ENCODE assay signal across 15 cellular contexts in the genomic region with DNA sequence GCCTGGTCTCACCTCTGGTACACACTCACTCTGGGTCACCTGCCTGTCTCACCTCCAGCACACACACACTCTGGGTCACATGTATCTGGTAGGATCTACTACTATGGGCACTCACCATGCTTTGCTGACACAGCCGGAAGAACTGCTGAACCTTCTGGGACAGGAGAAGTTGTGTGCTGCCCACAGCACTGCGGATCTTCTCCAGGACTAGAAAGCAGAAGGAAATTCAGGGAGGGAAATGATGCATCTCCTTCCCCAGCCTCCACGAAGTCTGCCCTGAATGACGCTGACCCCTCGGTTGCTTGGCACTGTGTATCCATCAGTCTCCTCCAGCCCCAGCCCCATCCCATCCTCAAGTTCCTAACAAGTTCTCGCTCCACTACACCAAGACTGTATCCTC. TPM values are rescaled to one million over a fixed set of nuclear protein-coding genes. Genes with fewer than 3 reads are reported as not detected.
DNase-seq lines count a peak whose midpoint lies in the region; ATAC-seq, FAIRE-seq and TF ChIP-seq lines count a peak whose summit lies in the region.
"Had no signal": no experiment of that assay in that cellular context is flagged by ENCODE, and none has a peak within 500 bp of the region (broad histone marks: within the 10 kb centered on the region; RNA-seq: fewer than 3 reads in every experiment).

No MANE protein-coding gene starts in this region.

- H3K36me3 Mint-ChIP-seq in MCF 10A (ENCODE audit: insufficient read depth, unreplicated experiment): no peaks in the 10 kb centered on the region
- no peaks in the 10 kb centered on the region for H3K36me3 Mint-ChIP-seq in stimulated activated memory B cell treated with anti-CD40 and anti-IgM and Interleukin-4, amounts not matched to agents 10 μg/mL and 1 μg/mL and 100 μg/mL, for 72 hours

- H3K56ac ChIP-seq in H1 (replicated peaks; ENCODE audit: insufficient read length, low read depth, low read length): no peak overlapping the region

- H2AK5ac ChIP-seq in H1 (ENCODE audit: low read depth, low read length): no peak overlapping the region

- no peaks in the 10 kb centered on the region for H3K9me3 Mint-ChIP-seq in MCF 10A (ENCODE audit: unreplicated experiment)
- no peaks in the 10 kb centered on the region for H3K9me3 Mint-ChIP-seq in stimulated activated memory B cell treated with anti-CD40 and anti-IgM and Interleukin-4, amounts not matched to agents 10 μg/mL and 1 μg/mL and 100 μg/mL, for 72 hours

- H4K8ac ChIP-seq in H1 (ENCODE audit: extremely low read depth, insufficient read depth, low read length): no peak overlapping the region

- H3K27ac ChIP-seq in breast epithelium (no peak overlapping the region), H1 (ENCODE audit: low read depth, low read length) (no peak overlapping the region)
- H3K27ac ChIP-seq: parathyroid adenoma, SK-N-MC had no signal

- H3K36me3 ChIP-seq in breast epithelium (no peaks in the 10 kb centered on the region), H1 (ENCODE audit: control insufficient read depth in 2 of 4, insufficient read depth in 4 of 4, low read length in 3 of 4) (no peaks in the 10 kb centered on the region)

- no peak overlapping the region for H4K5ac ChIP-seq in H1 (ENCODE audit: insufficient read length, low read depth, low read length)

- TF ChIP-seq POLR2A in breast epithelium (IDR thresholded peaks at IDR 0.05) (no peak), H1 (IDR thresholded peaks at IDR 0.05; ENCODE audit: control extremely low read depth in 1 of 2, low read depth in 2 of 2, low read length in 2 of 2) (no peak)

- no peak overlapping the region for H3K23ac ChIP-seq in H1 (ENCODE audit: insufficient read length)

- H3K27me3 ChIP-seq in breast epithelium (peaks cover 0 to 7% of the 10 kb centered on the region in 2 donors), H1 (replicated peaks in 1 of 4; ENCODE audit: control insufficient read depth in 3 of 4, extremely low read depth in 1 of 4, insufficient read depth in 3 of 4, low read length in 3 of 4) (peaks cover 0 to 11% (median 4%) of the 10 kb centered on the region in 4 experiments; a peak in 2 of 7 replicates)

- no peak overlapping the region for H2BK120ac ChIP-seq in H1 (replicated peaks; ENCODE audit: low read depth, low read length)

- H2BK15ac ChIP-seq in H1 (ENCODE audit: low read length): no peak overlapping the region

- H4K91ac ChIP-seq in H1 (replicated peaks; ENCODE audit: insufficient read length, low read length): no peak overlapping the region

- CTCF ChIA-PET in MCF 10A (lab: Yijun Ruan, JAX) (interaction anchor here (0.7 to 4.7 kb wide), 16 partner anchors 11 to 444 kb away, joined by 3 to 33 read pairs (median 4); a partner anchor contains a TSS), H1 (lab: Charles Lee; ENCODE audit: partially characterized antibody) (interaction anchor here (0.9 to 9.6 kb wide), 15 partner anchors 13 to 96 kb away, joined by 3 to 103 read pairs (median 4); a partner anchor contains a TSS)

- intact Hi-C loops in MCF 10A (cut with micrococcal nuclease) (no loop called here), breast epithelium (cut with DNase I; ENCODE audit: low total_unique reads) (no loop called here)

- ATAC-seq in stimulated activated memory B cell treated with anti-CD40 and anti-IgM and Interleukin-4, amounts not matched to agents 10 μg/mL and 1 μg/mL and 100 μg/mL, for 72 hours: no peak
- ATAC-seq: activated CD4-positive, CD25-positive, alpha-beta regulatory T cell treated with anti-CD3 and anti-CD28 coated beads, Interleukin-2, amount 50 U/mL, for 24 hours had no signal

- peaks cover 7% of the 10 kb centered on the region; the same call in 1 of the 2 replicates for H3K23me2 ChIP-seq in H1 (ENCODE audit: low read depth, low read length)

- BruUV-seq in MCF 10A (replicated peaks; lab: Mats Ljungman, UMichigan): no TSS peak

- H3K4me2 ChIP-seq in H1 (ENCODE audit: insufficient read depth in 1 of 2, low read depth in 2 of 2, low read length in 2 of 2): no peak overlapping the region

- no peak overlapping the region for H3K14ac ChIP-seq in H1 (ENCODE audit: insufficient read length)

- no peaks in the 10 kb centered on the region for H3K9me3 ChIP-seq in breast epithelium
- H3K9me3 ChIP-seq in H1 (ENCODE audit: insufficient read depth in 2 of 2, low read depth in 1 of 2, low read length in 1 of 2): no peaks in the 10 kb centered on the region

- H3K18ac ChIP-seq in H1 (ENCODE audit: extremely low read depth, low read length): no peak overlapping the region

- H3K4me1 ChIP-seq in breast epithelium (no peaks in the 10 kb centered on the region), H1 (replicated peaks in 1 of 4; ENCODE audit: control insufficient read depth in 3 of 4, insufficient read depth in 4 of 4, low read length in 3 of 4) (peaks cover 0 to 7% (median 3%) of the 10 kb centered on the region in 4 experiments; a peak in 4 of 7 replicates)
- H3K4me1 ChIP-seq: parathyroid adenoma had no signal

- peak overlapping the region; percentile 14 for H3K4me3 Mint-ChIP-seq in MCF 10A (ENCODE audit: unreplicated experiment)
- H3K4me3 Mint-ChIP-seq in stimulated activated memory B cell treated with anti-CD40 and anti-IgM and Interleukin-4, amounts not matched to agents 10 μg/mL and 1 μg/mL and 100 μg/mL, for 72 hours: peak overlapping the region; percentile 52

- no peak overlapping the region for H3K9ac ChIP-seq in H1 (replicated peaks in 1 of 4; ENCODE audit: extremely low read depth in 1 of 4, low read depth in 3 of 4, low read length in 3 of 4)
- H3K9ac ChIP-seq: parathyroid adenoma had no signal

- H2BK5ac ChIP-seq in H1 (ENCODE audit: low read depth, low read length): no peak overlapping the region

- TF ChIP-seq RAD21 in H1 (IDR thresholded peaks at IDR 0.05 in 1 of 2, conservative IDR thresholded peaks at IDR 0.05 in 1 of 2; ENCODE audit: low read depth in 2 of 2, low read length in 2 of 2): no peak

- H2BK12ac ChIP-seq in H1 (ENCODE audit: low read depth, low read length): 0 out of 2 replicates have a peak overlapping the region, but pooled peaks have one; percentile 50

- DNase-seq in MCF 10A (ENCODE audit: unreplicated experiment) (no peak), breast epithelium (ENCODE audit: low spot score in 2 of 2) (no peak), HTR-8/SVneo (ENCODE audit: insufficient read length, low spot score) (no peak), H1 (ENCODE audit: low read depth in 1 of 2, low spot score in 2 of 2) (no peak), activated gamma-delta T cell (lab: John Stamatoyannopoulos, UW) (no peak), NCI-H345 (lab: John Stamatoyannopoulos, UW) (no peak), SW 1271 (lab: John Stamatoyannopoulos, UW) (no peak)
- DNase-seq: anterior cingulate cortex, NCI-H1092 had no signal

- no peak for TF ChIP-seq EP300 in H1 (IDR thresholded peaks at IDR 0.05; ENCODE audit: borderline replicate concordance in 1 of 2, low read depth in 2 of 2, low read length in 2 of 2)

- no peaks in the 10 kb centered on the region for H3K79me1 ChIP-seq in H1 (ENCODE audit: low read depth, low read length)

- TF ChIP-seq CTCF in MCF 10A (IDR thresholded peaks at IDR 0.05; ENCODE audit: unreplicated experiment) (no peak), breast epithelium (IDR thresholded peaks at IDR 0.05) (no peak), H1 (IDR thresholded peaks at IDR 0.05; ENCODE audit: control extremely low read depth in 1 of 3, insufficient read depth in 1 of 3, low read depth in 1 of 3, low read length in 3 of 3) (no peak)

- peaks cover 0 to 3% of the 10 kb centered on the region in 2 experiments for H4K20me1 ChIP-seq in H1 (replicated peaks in 1 of 2; ENCODE audit: control insufficient read depth in 1 of 2, insufficient read depth in 2 of 2, low read length in 2 of 2)

- 85% methylated on average over 6 of the region's 6 CpGs; no CpG with 5 or more reads in 1 of the 2 experiments for WGBS in H1 (ENCODE audit: extremely low coverage in 1 of 2, insufficient coverage in 1 of 2, insufficient read length in 1 of 2, insufficient replicate concordance in 2 of 2, low coverage in 1 of 2, low lambda C conversion rate in 2 of 2, missing lambda C conversion rate in 1 of 2), 2 experiments

- H3K27ac Mint-ChIP-seq in MCF 10A (ENCODE audit: low read depth, unreplicated experiment): no peak overlapping the region
- peak overlapping the region; percentile 90 for H3K27ac Mint-ChIP-seq in stimulated activated memory B cell treated with anti-CD40 and anti-IgM and Interleukin-4, amounts not matched to agents 10 μg/mL and 1 μg/mL and 100 μg/mL, for 72 hours

- FAIRE-seq in HTR-8/SVneo (lab: Jason Lieb, UNC): peak; percentile 40
- FAIRE-seq in H1 (lab: Jason Lieb, UNC): no peak
- FAIRE-seq: H54 had no signal

- no peak overlapping the region for H2AFZ ChIP-seq in H1 (ENCODE audit: low read length)

- no peak overlapping the region for H3K4ac ChIP-seq in H1 (replicated peaks; ENCODE audit: insufficient read length, low read depth, low read length)

- H3K4me3 ChIP-seq in breast epithelium (no peak overlapping the region), H1 (ENCODE audit: extremely low read depth in 1 of 4, insufficient read depth in 2 of 4, low read depth in 3 of 4, low read length in 4 of 4) (no peak overlapping the region)
- H3K4me3 ChIP-seq: SK-N-MC, smooth muscle cell had no signal

- no peaks in the 10 kb centered on the region for H3K4me1 Mint-ChIP-seq in MCF 10A (ENCODE audit: insufficient read depth, unreplicated experiment)
- peaks cover 24% of the 10 kb centered on the region for H3K4me1 Mint-ChIP-seq in stimulated activated memory B cell treated with anti-CD40 and anti-IgM and Interleukin-4, amounts not matched to agents 10 μg/mL and 1 μg/mL and 100 μg/mL, for 72 hours

- H3K27me3 Mint-ChIP-seq in MCF 10A (ENCODE audit: insufficient read depth, unreplicated experiment): peaks cover 43% of the 10 kb centered on the region
- peaks cover 9% of the 10 kb centered on the region for H3K27me3 Mint-ChIP-seq in stimulated activated memory B cell treated with anti-CD40 and anti-IgM and Interleukin-4, amounts not matched to agents 10 μg/mL and 1 μg/mL and 100 μg/mL, for 72 hours

- H2BK20ac ChIP-seq in H1 (ENCODE audit: low read length): no peak overlapping the region

- H3K79me2 ChIP-seq in H1 (ENCODE audit: control insufficient read depth in 1 of 2, insufficient read depth in 2 of 2, low read length in 2 of 2): no peaks in the 10 kb centered on the region
- H3K79me2 ChIP-seq: parathyroid adenoma had no signal

- POLR2A ChIA-PET in MCF 10A (lab: Yijun Ruan, JAX): interaction anchor here (1.1 to 2.1 kb wide), 4 partner anchors 9 to 113 kb away, joined by 3 to 7 read pairs (median 4); a partner anchor contains a TSS
- POLR2A ChIA-PET in H1 (lab: Charles Lee; ENCODE audit: partially characterized antibody): interaction anchor here (1.0 to 1.4 kb wide), 3 partner anchors 9 to 326 kb away, joined by 3 to 6 read pairs (median 5); a partner anchor contains a TSS

RNA-seq across cellular contexts. Expression of a gene that starts 7.9 kb away (rescaled TPM):
- total RNA-seq in MCF 10A (2022) (40.2 and 41.4 TPM in 2 replicates), breast epithelium (10 to 100 TPM; 25.0 to 36.7 (median 29.6) TPM)
- total RNA-seq in H1 (2021; fragmentation: NEBNext Ultra II Directional; extraction: Animal tissue kit (Norgen Biotek cat#: 25700)): 40.9 and 42.6 TPM in 2 replicates
- polyA plus RNA-seq in H1 (2011; rRNA removed): 43.8 and 49.2 TPM in 2 replicates
- 48.0 TPM for polyA plus RNA-seq in H1 (2011; cell fraction: cytosol; rRNA removed)
- polyA plus RNA-seq in H1 (2011; cell fraction: nucleus; rRNA removed): 27.5 TPM
- polyA plus RNA-seq in H1 (2012, experiment 1 of 2): 27.9 to 49.4 TPM (median 46.8 TPM) in 4 replicates
- 37.8 TPM for polyA plus RNA-seq in H1 (2012, experiment 2 of 2)
- 21.6 TPM for polyA plus RNA-seq in H1 (2013, experiment 1 of 2)
- polyA plus RNA-seq in H1 (2013, experiment 2 of 2): 22.7 TPM
- polyA minus RNA-seq in H1 (2011; rRNA and poly(A)+ RNA removed): 34.3 and 36.4 TPM in 2 replicates
- polyA minus RNA-seq in H1 (2011; cell fraction: cytosol; rRNA and poly(A)+ RNA removed): 14.7 TPM
- polyA minus RNA-seq in H1 (2011; cell fraction: nucleus; rRNA and poly(A)+ RNA removed): 10.6 TPM
